21 cellular contexts compared by ENCODE assay signal in genomic region chr17:79597996-79598557, GRCh38. TPM values are rescaled to one million over a fixed set of nuclear protein-coding genes. Genes with fewer than 3 reads are reported as not detected.
"Had no signal": no experiment of that assay in that cellular context is flagged by ENCODE, and none has a peak within 500 bp of the region (broad histone marks: within the 10 kb centered on the region; RNA-seq: fewer than 3 reads in every experiment).

No MANE protein-coding gene starts in this region.

- FAIRE-seq: endothelial cell of umbilical vein, TTC549 had no signal

- H3K36me3 ChIP-seq: prostate gland, right atrium auricular region had no signal

- H3K4me1 ChIP-seq: prostate gland, right atrium auricular region had no signal

- ATAC-seq: activated CD8-positive, alpha-beta T cell treated with anti-CD3 and anti-CD28 coated beads, Interleukin-2, amount 10 ng/mL, durations not matched to agents 7 days and 5 days; effector memory CD8-positive, alpha-beta T cell; esophagus mucosa; left ventricle myocardium superior; naive thymus-derived CD8-positive, alpha-beta T cell had no signal

- H3K9me3 ChIP-seq: prostate gland, right atrium auricular region had no signal

- H3K27me3 ChIP-seq: right atrium auricular region had no signal

- H3K4me3 ChIP-seq: prostate gland, right atrium auricular region had no signal

- H3K27ac ChIP-seq: prostate gland, right atrium auricular region had no signal

- DNase-seq: activated CD4-positive, alpha-beta T cell treated with anti-CD3 and anti-CD28 coated beads for 1 hour; activated CD4-positive, alpha-beta T cell treated with anti-CD3 and anti-CD28 coated beads, Interleukin-2, amount 50 U/mL, for 1 hour; activated CD8-positive, alpha-beta T cell treated with anti-CD3 and anti-CD28 coated beads, Interleukin-2, amount 10 ng/mL, durations not matched to agents 7 days and 5 days; activated gamma-delta T cell treated with Interleukin-2 at 50 U/mL for 16 hours; activated T-cell treated with anti-CD3 and anti-CD28 coated beads, Interleukin-2, amount 50 U/mL, for 1 hour; aorta; dermis blood vessel endothelial cell; effector memory CD8-positive, alpha-beta T cell; foreskin melanocyte; left ventricle myocardium superior; mammary epithelial cell; naive thymus-derived CD8-positive, alpha-beta T cell; stimulated activated CD4-positive, alpha-beta T cell treated with anti-CD3 and anti-CD28 coated beads, Interleukin-4, amount 100 ng/mL, for 24 hours; stimulated activated naive CD4-positive, alpha-beta T cell treated with Interleukin-2 at 50 U/mL for 16 hours had no signal

RNA-seq across cellular contexts. Expression of gene RBFOX3, which starts 12.8 kb away (rescaled TPM):
- total RNA-seq: activated CD8-positive, alpha-beta T cell treated with anti-CD3 and anti-CD28 coated beads, Interleukin-2, amount 10 ng/mL, durations not matched to agents 7 days and 5 days; cardiac septum; dermis blood vessel endothelial cell; endothelial cell of umbilical vein; left ventricle myocardium superior; mammary epithelial cell; naive thymus-derived CD8-positive, alpha-beta T cell; osteocyte; right atrium auricular region had no signal
- polyA plus RNA-seq: endothelial cell of umbilical vein; mammary epithelial cell; naive thymus-derived CD8-positive, alpha-beta T cell had no signal
